ENCODE assay signal across 11 cellular contexts in the genomic region with DNA sequence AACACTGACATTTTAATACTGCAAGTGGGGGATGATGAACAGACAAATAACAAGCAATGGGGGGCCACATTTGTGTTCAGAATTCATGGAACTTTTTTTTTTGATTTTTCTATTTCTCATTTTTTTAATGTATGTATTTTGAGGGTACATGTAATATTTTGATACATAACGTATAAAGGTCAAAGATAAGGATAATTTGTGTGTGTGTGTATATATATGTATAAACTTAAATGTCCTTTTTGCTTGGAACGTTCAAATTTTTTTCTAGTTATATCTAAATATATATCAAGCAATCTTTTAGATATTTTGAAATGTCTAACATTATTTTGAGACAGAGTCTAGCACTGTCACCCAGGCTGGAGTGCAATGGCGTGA. TPM values are rescaled to one million over a fixed set of nuclear protein-coding genes. Genes with fewer than 3 reads are reported as not detected.
A peak's percentile ranks its signal among the peaks of the same experiment; 100 is the strongest.
DNase-seq lines count a peak whose midpoint lies in the region; ATAC-seq and TF ChIP-seq lines count a peak whose summit lies in the region.
"Had no signal": no experiment of that assay in that cellular context is flagged by ENCODE, and none has a peak within 500 bp of the region (broad histone marks: within the 10 kb centered on the region; RNA-seq: fewer than 3 reads in every experiment).

No MANE protein-coding gene starts in this region.

- H3K4me3 ChIP-seq in naive thymus-derived CD4-positive, alpha-beta T cell (ENCODE audit: low read length) = no peak overlapping the region
- H3K4me3 ChIP-seq: mucosa of descending colon had no signal

- no peak overlapping the region for H2BK12ac ChIP-seq in H9 (ENCODE audit: insufficient read length, low read depth, low read length)

- no peak overlapping the region for H2BK15ac ChIP-seq in H9 (ENCODE audit: low read depth, low read length)

- CTCF ChIA-PET in naive thymus-derived CD4-positive, alpha-beta T cell (lab: Charles Lee) = interaction anchor here (0.5 to 6.1 kb wide), 2 partner anchors 17 to 180 kb away, joined by 3 to 25 read pairs; no protein-coding TSS in a partner anchor

- H3K4me2 ChIP-seq in H9 (ENCODE audit: insufficient read depth, insufficient read length, low read length) = peak overlapping the region; percentile 90

- H3K4me3 Mint-ChIP-seq in H9 = peak overlapping the region; percentile 80 to 92
- peak overlapping the region; percentile 93 for H3K4me3 Mint-ChIP-seq in activated T-helper 17 cell treated with anti-CD3 and anti-CD28 coated beads, Interleukin-2, amount 50 U/mL, for 72 hours
- peak overlapping the region in 9 of 10 donors; percentile 83 to 94 (median 91) for H3K4me3 Mint-ChIP-seq in naive thymus-derived CD4-positive, alpha-beta T cell

- H2BK20ac ChIP-seq in H9 (ENCODE audit: low read depth, low read length, poor library complexity, severe bottlenecking) = no peak overlapping the region

- intact Hi-C loops in naive thymus-derived CD4-positive, alpha-beta T cell (cut with micrococcal nuclease) = loop anchor here (1.0 to 10.0 kb wide), 6 partner anchors 12 to 1113 kb away; partner anchors contain the start of genes ZNF311 (in 1 of the 2) and ZSCAN31 (in 1 of the 2)

- in situ Hi-C loops in GM13976 (cut with MboI; ENCODE audit: low sequenced_read_pairs, unreplicated experiment) = loop anchor here (10.0 kb wide), 2 partner anchors 183 to 323 kb away; no protein-coding TSS in a partner anchor

- no peak overlapping the region for H2AFZ ChIP-seq in H9 (ENCODE audit: low read length)

- H4K20me1 ChIP-seq in H9 (ENCODE audit: control insufficient read depth, insufficient read depth, insufficient read length) = no peaks in the 10 kb centered on the region

- H2AK5ac ChIP-seq in H9 (ENCODE audit: insufficient read length, low read length) = no peak overlapping the region

- H3K36me3 Mint-ChIP-seq in H9 (ENCODE audit: insufficient read depth in 1 of 3, low read depth in 3 of 3) = peaks cover 4% of the 10 kb centered on the region in 3 experiments; a peak in 2 of 7 replicates
- no peaks in the 10 kb centered on the region for H3K36me3 Mint-ChIP-seq in activated T-helper 17 cell treated with anti-CD3 and anti-CD28 coated beads, Interleukin-2, amount 50 U/mL, for 72 hours (ENCODE audit: low read depth)
- H3K36me3 Mint-ChIP-seq in naive thymus-derived CD4-positive, alpha-beta T cell = peaks cover 0 to 4% (median 0%) of the 10 kb centered on the region in 5 donors

- no peak overlapping the region for H4K5ac ChIP-seq in H9 (ENCODE audit: insufficient read length, low read depth, low read length)

- peak; percentile 47 for TF ChIP-seq CTCF in C4-2B (conservative IDR thresholded peaks at IDR 0.05)
- TF ChIP-seq CTCF in H9 (conservative IDR thresholded peaks at IDR 0.05) = no peak
- TF ChIP-seq CTCF in GM13976 (IDR thresholded peaks at IDR 0.05; ENCODE audit: borderline replicate concordance, control extremely low read depth, extremely low read depth, insufficient read depth, missing control alignments) = no peak

- no peak overlapping the region for H2BK5ac ChIP-seq in H9 (ENCODE audit: insufficient read length, low read length)

- H3K4ac ChIP-seq in H9 (ENCODE audit: low read depth, low read length) = no peak overlapping the region

- H3K9me3 Mint-ChIP-seq in H9 = peaks cover 4 to 6% of the 10 kb centered on the region in 2 experiments; a peak in 4 of 5 replicates
- H3K9me3 Mint-ChIP-seq in activated T-helper 17 cell treated with anti-CD3 and anti-CD28 coated beads, Interleukin-2, amount 50 U/mL, for 72 hours = no peaks in the 10 kb centered on the region
- H3K9me3 Mint-ChIP-seq in naive thymus-derived CD4-positive, alpha-beta T cell = peaks cover 0 to 10% (median 4%) of the 10 kb centered on the region in 11 donors

- H3K9ac ChIP-seq in H9 (ENCODE audit: extremely low read depth, insufficient read length, low read length) = no peak overlapping the region

- H3K79me2 ChIP-seq in H9 (ENCODE audit: insufficient read depth, low read length) = no peaks in the 10 kb centered on the region

- no peak overlapping the region for H3T11ph ChIP-seq in H9 (ENCODE audit: low read length)

- no peak overlapping the region for H3K14ac ChIP-seq in H9 (ENCODE audit: insufficient read depth, low read length)

- H3K27ac ChIP-seq in C4-2B = no peak overlapping the region
- H3K27ac ChIP-seq in H9 (ENCODE audit: insufficient read length, low read depth, low read length) = no peak overlapping the region
- H3K27ac ChIP-seq in naive thymus-derived CD4-positive, alpha-beta T cell (ENCODE audit: low read depth, low read length) = no peak overlapping the region

- no peak overlapping the region for H4K91ac ChIP-seq in H9 (ENCODE audit: insufficient read length, low read depth, low read length)

- H3K27me3 ChIP-seq in H9 (ENCODE audit: insufficient read depth, low read length) = no peaks in the 10 kb centered on the region
- no peaks in the 10 kb centered on the region for H3K27me3 ChIP-seq in naive thymus-derived CD4-positive, alpha-beta T cell (ENCODE audit: control insufficient read depth in 2 of 2, insufficient read depth in 2 of 2, low read length in 2 of 2)

- H4K8ac ChIP-seq in H9 (replicated peaks; ENCODE audit: insufficient read length, low read depth, low read length) = no peak overlapping the region

- ATAC-seq in activated T-helper 17 cell treated with anti-CD3 and anti-CD28 coated beads, Interleukin-2, amount 50 U/mL, for 72 hours (replicated peaks) = no peak
- ATAC-seq in naive thymus-derived CD4-positive, alpha-beta T cell = no peak

- H3K23ac ChIP-seq in H9 (ENCODE audit: insufficient read length, low read depth, low read length) = no peak overlapping the region

- no peaks in the 10 kb centered on the region for H3K79me1 ChIP-seq in H9 (ENCODE audit: insufficient read depth, low read depth, low read length, poor library complexity, severe bottlenecking)

- H3K4me1 Mint-ChIP-seq in H9 = peaks cover 0 to 5% of the 10 kb centered on the region in 2 experiments; a peak in 2 of 4 replicates
- H3K4me1 Mint-ChIP-seq in activated T-helper 17 cell treated with anti-CD3 and anti-CD28 coated beads, Interleukin-2, amount 50 U/mL, for 72 hours = peaks cover 16% of the 10 kb centered on the region
- H3K4me1 Mint-ChIP-seq in naive thymus-derived CD4-positive, alpha-beta T cell = peaks cover 13 to 18% (median 16%) of the 10 kb centered on the region in 7 donors

- DNase-seq in H9 (no peak), GM13976 (ENCODE audit: low spot score) (no peak), NCI-H82 (lab: John Stamatoyannopoulos, UW) (no peak)
- DNase-seq in naive thymus-derived CD4-positive, alpha-beta T cell = no peak
- no peak for DNase-seq in stimulated activated CD4-positive, alpha-beta T cell treated with anti-CD3 and anti-CD28 coated beads, Interleukin-1b, Interleukin-23, amount 100 ng/mL, for 48 hours
- no peak for DNase-seq in activated effector memory CD4-positive, alpha-beta T cell treated with Interleukin-2 at 50 U/mL for 16 hours

- H3K23me2 ChIP-seq in H9 (ENCODE audit: insufficient read length, low read depth, low read length, poor library complexity, severe bottlenecking) = peaks cover 9% of the 10 kb centered on the region

- WGBS in H9 (ENCODE audit: extremely low coverage, insufficient read length, low lambda C conversion rate) = no CpG with 5 or more reads among the region's 3 CpGs

- H3K27ac Mint-ChIP-seq in H9 = no peak overlapping the region
- no peak overlapping the region for H3K27ac Mint-ChIP-seq in activated T-helper 17 cell treated with anti-CD3 and anti-CD28 coated beads, Interleukin-2, amount 50 U/mL, for 72 hours
- H3K27ac Mint-ChIP-seq in naive thymus-derived CD4-positive, alpha-beta T cell = peak overlapping the region in 3 of 9 donors; percentile 44 to 87 (median 85)

- H3K36me3 ChIP-seq in naive thymus-derived CD4-positive, alpha-beta T cell (ENCODE audit: control insufficient read depth in 2 of 3, insufficient read depth in 3 of 3, low read length in 3 of 3) = no peaks in the 10 kb centered on the region

- peaks cover 38% of the 10 kb centered on the region for H3K27me3 Mint-ChIP-seq in H9 (ENCODE audit: low read depth)
- H3K27me3 Mint-ChIP-seq in activated T-helper 17 cell treated with anti-CD3 and anti-CD28 coated beads, Interleukin-2, amount 50 U/mL, for 72 hours = peaks cover 6% of the 10 kb centered on the region
- H3K27me3 Mint-ChIP-seq in naive thymus-derived CD4-positive, alpha-beta T cell = peaks cover 9 to 40% (median 23%) of the 10 kb centered on the region in 5 donors

- no peak overlapping the region for H3K56ac ChIP-seq in H9 (ENCODE audit: insufficient read length, low read depth, low read length)

- H3K4me1 ChIP-seq in H9 (ENCODE audit: insufficient read depth, low read length) = no peaks in the 10 kb centered on the region; the same call in 1 of the 2 replicates
- peaks cover 0 to 5% of the 10 kb centered on the region in 2 donors for H3K4me1 ChIP-seq in naive thymus-derived CD4-positive, alpha-beta T cell (ENCODE audit: control insufficient read depth in 2 of 2, insufficient read depth in 2 of 2, low read length in 2 of 2)

- POLR2A ChIA-PET in naive thymus-derived CD4-positive, alpha-beta T cell (lab: Charles Lee) = no interaction called here

- no peak overlapping the region for H2BK120ac ChIP-seq in H9 (ENCODE audit: low read depth, low read length, poor library complexity, severe bottlenecking)

- H3K9me3 ChIP-seq in H9 (ENCODE audit: control insufficient read depth, low read depth, low read length) = no peaks in the 10 kb centered on the region
- H3K9me3 ChIP-seq in naive thymus-derived CD4-positive, alpha-beta T cell (ENCODE audit: control insufficient read depth in 2 of 3, low read length in 3 of 3) = no peaks in the 10 kb centered on the region
- H3K9me3 ChIP-seq: mucosa of descending colon had no signal

- H3K18ac ChIP-seq in H9 (ENCODE audit: insufficient read length, low read depth, low read length) = no peak overlapping the region

RNA-seq across cellular contexts. Expression of gene ZNF311, which starts 12.3 kb away (rescaled TPM):
- total RNA-seq in H9 (2021) = 0.57 and 0.68 TPM in 2 replicates
- total RNA-seq in activated T-helper 17 cell treated with anti-CD3 and anti-CD28 coated beads, Interleukin-2, amount 50 U/mL, for 72 hours = under 1 TPM; 0.35 to 0.71 TPM
- under 1 TPM; 0.22 to 0.73 (median 0.57) TPM for total RNA-seq in naive thymus-derived CD4-positive, alpha-beta T cell
- under 1 TPM; 0.08 to 0.47 TPM for polyA plus RNA-seq in naive thymus-derived CD4-positive, alpha-beta T cell

RNA-seq across cellular contexts. Expression of gene OR2W1, which starts 27.6 kb away (rescaled TPM):
- total RNA-seq in H9 (2021) = not detected in 2 replicates
- total RNA-seq in activated T-helper 17 cell treated with anti-CD3 and anti-CD28 coated beads, Interleukin-2, amount 50 U/mL, for 72 hours = not detected
- total RNA-seq in naive thymus-derived CD4-positive, alpha-beta T cell = not detected
- polyA plus RNA-seq in naive thymus-derived CD4-positive, alpha-beta T cell = not detected
- total RNA-seq: fibroblast of villous mesenchyme, mucosa of descending colon had no signal
- polyA plus RNA-seq: adipose tissue had no signal
